In the genomic region with DNA sequence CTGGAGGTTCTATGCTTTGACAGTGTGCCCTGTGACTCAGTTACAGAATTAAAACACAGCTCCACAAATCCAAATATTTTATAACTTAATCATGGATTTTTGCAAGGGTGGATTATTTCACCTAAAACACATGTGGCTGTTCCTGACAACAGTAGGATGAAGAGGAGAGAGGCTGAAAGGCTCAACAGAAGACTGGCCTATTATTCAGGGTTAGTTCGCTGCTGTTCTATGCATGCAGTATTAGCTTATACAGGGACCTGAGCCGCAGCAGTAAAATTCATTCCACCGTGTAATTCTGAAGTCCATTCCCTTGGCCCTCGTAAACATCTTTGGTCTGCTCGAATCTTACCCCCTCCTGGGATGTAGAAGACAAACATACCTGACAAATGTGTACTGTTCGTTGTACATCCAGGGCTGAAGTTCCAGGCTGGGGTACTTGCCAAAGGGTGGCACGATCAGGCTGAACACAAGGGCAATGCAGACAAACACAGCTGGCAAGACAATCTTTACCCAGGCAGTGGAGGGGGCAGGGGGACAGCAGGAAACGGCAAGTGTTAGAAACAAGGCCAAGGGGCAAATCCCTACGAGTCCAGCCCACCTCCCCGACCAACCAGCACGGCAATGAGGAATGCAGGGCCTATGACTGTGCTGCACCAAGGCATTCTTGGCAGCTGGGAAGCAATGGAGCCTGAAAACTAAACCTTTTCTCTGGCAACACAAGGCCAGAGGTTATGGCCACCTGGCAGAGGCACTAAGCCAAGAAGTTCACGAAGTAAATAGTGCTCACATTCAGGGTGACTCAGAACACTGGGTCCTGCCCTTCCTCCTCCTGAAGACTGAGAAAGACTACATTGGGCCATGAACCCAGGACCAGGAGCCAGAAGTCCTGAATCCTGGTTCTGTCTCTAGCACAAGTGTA, we compare ENCODE assay signal across 12 cellular contexts. TPM values are rescaled to one million over a fixed set of nuclear protein-coding genes. Genes with fewer than 3 reads are reported as not detected.
A peak's percentile ranks its signal among the peaks of the same experiment; 100 is the strongest.
DNase-seq lines count a peak whose midpoint lies in the region; ATAC-seq and TF ChIP-seq lines count a peak whose summit lies in the region.
"Had no signal": no experiment of that assay in that cellular context is flagged by ENCODE, and none has a peak within 500 bp of the region (broad histone marks: within the 10 kb centered on the region; RNA-seq: fewer than 3 reads in every experiment).

No MANE protein-coding gene starts in this region.

- no peak overlapping the region for H3K4me3 Mint-ChIP-seq in stimulated activated naive CD8-positive, alpha-beta T cell treated with anti-CD3 and anti-CD28 coated beads, Interleukin-15, amount 100 ng/mL, for 72 hours
- H3K4me3 Mint-ChIP-seq in progenitor cell of endocrine pancreas (ENCODE audit: low read depth): no peak overlapping the region
- H3K4me3 Mint-ChIP-seq: effector memory CD8-positive, alpha-beta T cell had no signal

- H3K4me3 ChIP-seq in LNCaP clone FGC (ENCODE audit: low read depth, low read length) (no peak overlapping the region), body of pancreas (no peak overlapping the region), thyroid gland (replicated peaks in 1 of 3) (no peak overlapping the region)
- H3K4me3 ChIP-seq: tibial nerve had no signal

- H3K36me3 ChIP-seq in body of pancreas (replicated peaks in 1 of 2; ENCODE audit: insufficient read depth in 1 of 2, low read depth in 2 of 2) (peaks cover 0 to 11% of the 10 kb centered on the region in 2 donors), thyroid gland (peaks cover 49 to 51% of the 10 kb centered on the region in 2 donors)

- no peaks in the 10 kb centered on the region for H3K4me1 Mint-ChIP-seq in stimulated activated naive CD8-positive, alpha-beta T cell treated with anti-CD3 and anti-CD28 coated beads, Interleukin-15, amount 100 ng/mL, for 72 hours
- peaks cover 2% of the 10 kb centered on the region for H3K4me1 Mint-ChIP-seq in progenitor cell of endocrine pancreas (ENCODE audit: low read depth)

- no peaks in the 10 kb centered on the region for H3K9me3 ChIP-seq in body of pancreas
- no peaks in the 10 kb centered on the region for H3K9me3 ChIP-seq in thyroid gland
- H3K9me3 ChIP-seq: tibial nerve had no signal

- H3K9me3 Mint-ChIP-seq in stimulated activated naive CD8-positive, alpha-beta T cell treated with anti-CD3 and anti-CD28 coated beads, Interleukin-15, amount 100 ng/mL, for 72 hours: no peaks in the 10 kb centered on the region
- H3K9me3 Mint-ChIP-seq in progenitor cell of endocrine pancreas (ENCODE audit: low read depth): no peaks in the 10 kb centered on the region
- H3K9me3 Mint-ChIP-seq: effector memory CD8-positive, alpha-beta T cell had no signal

- H3K27ac Mint-ChIP-seq in stimulated activated naive CD8-positive, alpha-beta T cell treated with anti-CD3 and anti-CD28 coated beads, Interleukin-15, amount 100 ng/mL, for 72 hours: no peak overlapping the region
- H3K27ac Mint-ChIP-seq in progenitor cell of endocrine pancreas: no peak overlapping the region
- H3K27ac Mint-ChIP-seq: effector memory CD8-positive, alpha-beta T cell had no signal

- ATAC-seq in body of pancreas (peak; percentile 89), GM19328 (IDR thresholded peaks at IDR 0.05; ENCODE audit: unreplicated experiment) (no peak)
- no peak for ATAC-seq in stimulated activated naive CD8-positive, alpha-beta T cell treated with anti-CD3 and anti-CD28 coated beads, Interleukin-15, amount 100 ng/mL, for 72 hours
- ATAC-seq: effector memory CD8-positive, alpha-beta T cell had no signal

- H3K4me1 ChIP-seq in body of pancreas (peaks cover 32% of the 10 kb centered on the region), thyroid gland (peaks cover 7 to 12% of the 10 kb centered on the region in 2 donors)
- H3K4me1 ChIP-seq: parathyroid adenoma had no signal

- TF ChIP-seq CTCF in LNCaP clone FGC (IDR thresholded peaks at IDR 0.05; ENCODE audit: control insufficient read depth, extremely low read depth, insufficient read depth) (no peak), body of pancreas (IDR thresholded peaks at IDR 0.05) (no peak), thyroid gland (IDR thresholded peaks at IDR 0.05) (no peak), progenitor cell of endocrine pancreas (IDR thresholded peaks at IDR 0.05; ENCODE audit: unreplicated experiment) (no peak)

- intact Hi-C loops in body of pancreas (cut with DNase I) (no loop called here), thyroid gland (cut with DNase I) (no loop called here)

- peak overlapping the region; percentile 75 to 86 (median 80) for H3K27ac ChIP-seq in body of pancreas
- H3K27ac ChIP-seq in thyroid gland: peak overlapping the region; percentile 43 to 52 (median 45)
- H3K27ac ChIP-seq: parathyroid adenoma had no signal

- WGBS in body of pancreas, 2 donors: 18 to 19% methylated on average over 12 of the region's 12 CpGs
- 49 to 74% methylated on average over 12 of the region's 12 CpGs for WGBS in thyroid gland, 2 donors

- no peaks in the 10 kb centered on the region for H3K27me3 ChIP-seq in body of pancreas
- no peaks in the 10 kb centered on the region for H3K27me3 ChIP-seq in thyroid gland
- H3K27me3 ChIP-seq: tibial nerve had no signal

- DNase-seq in LNCaP clone FGC (ENCODE audit: low read depth): peak; percentile 87
- DNase-seq in body of pancreas: peak; percentile 78 to 90 (median 88)
- peak; percentile 56 for DNase-seq in islet precursor cell
- peak; percentile 64 to 73 for DNase-seq in thyroid gland
- no peak for DNase-seq in stimulated activated naive CD8-positive, alpha-beta T cell treated with anti-CD3 and anti-CD28 coated beads, Interleukin-15, amount 100 ng/mL, for 72 hours
- DNase-seq in progenitor cell of endocrine pancreas (ENCODE audit: low spot score, unreplicated experiment): no peak
- DNase-seq: activated CD4-positive, alpha-beta T cell treated with anti-CD3 and anti-CD28 coated beads, Interleukin-2, amount 50 U/mL, for 4 hours; effector memory CD8-positive, alpha-beta T cell; NCI-H345 had no signal

- TF ChIP-seq POLR2A in body of pancreas (IDR thresholded peaks at IDR 0.05) (peak in 2 of 3 donors; percentile 33 to 68), thyroid gland (IDR thresholded peaks at IDR 0.05) (no peak)

- H3K36me3 Mint-ChIP-seq in progenitor cell of endocrine pancreas (ENCODE audit: insufficient read depth): peaks cover 30% of the 10 kb centered on the region

- H3K27me3 Mint-ChIP-seq in stimulated activated naive CD8-positive, alpha-beta T cell treated with anti-CD3 and anti-CD28 coated beads, Interleukin-15, amount 100 ng/mL, for 72 hours: no peaks in the 10 kb centered on the region
- no peaks in the 10 kb centered on the region for H3K27me3 Mint-ChIP-seq in progenitor cell of endocrine pancreas
- H3K27me3 Mint-ChIP-seq: effector memory CD8-positive, alpha-beta T cell had no signal

RNA-seq across cellular contexts. Expression of gene NIPSNAP3B, which starts 46.8 kb away (rescaled TPM):
- total RNA-seq in body of pancreas (1 to 10 TPM in 1 of 2 donors, not detected in 1; 2.6 TPM), thyroid gland (1 to 10 TPM; 2.4 to 5.2 (median 4.7) TPM), progenitor cell of endocrine pancreas (5.5 and 7.8 TPM in 2 replicates)

Comparison
In these comparisons a context has a peak if more than half of its experiments do, and no peak if none do; other contexts are left out.
1. DNase-seq: peak in LNCaP clone FGC (single experiment), body of pancreas (4 of 4), islet precursor cell (single experiment) and thyroid gland (2 of 2); none in stimulated activated naive CD8-positive, alpha-beta T cell treated with anti-CD3 and anti-CD28 coated beads, Interleukin-15, amount 100 ng/mL, for 72 hours (0 of 2) and progenitor cell of endocrine pancreas (single experiment).
2. POLR2A ChIP-seq: peak in body of pancreas (2 of 3); none in thyroid gland (0 of 2).